ENCODE assay signal across 8 cellular contexts in genomic region chr17:36089888-36090836, GRCh38. TPM values are rescaled to one million over a fixed set of nuclear protein-coding genes. Genes with fewer than 3 reads are reported as not detected.
DNase-seq lines count a peak whose midpoint lies in the region; ATAC-seq and TF ChIP-seq lines count a peak whose summit lies in the region.

TSS of gene CCL3 (minus strand) at chr17:36090143. CDS start at chr17:36090058, 85 bp downstream.

- peak within 1 kb of the TSS in 1 of 12 donors; percentile 38 for H3K4me3 ChIP-seq in heart left ventricle
- H3K4me3 ChIP-seq in left ventricle myocardium inferior = no peak within 1 kb of the TSS
- peak within 1 kb of the TSS in 1 of 2 experiments; percentile 37 for H3K4me3 ChIP-seq in mesenchymal stem cell (ENCODE audit: insufficient read depth in 1 of 2, low read depth in 1 of 2, low read length in 2 of 2)
- H3K4me3 ChIP-seq in H7 (ENCODE audit: insufficient read depth, low read depth, low read length) = no peak within 1 kb of the TSS

- no peaks in the 10 kb centered on the region for H3K9me3 Mint-ChIP-seq in progenitor cell of endocrine pancreas (ENCODE audit: low read depth)

- H3K4ac ChIP-seq in mesenchymal stem cell (ENCODE audit: low read depth in 1 of 2, low read length in 2 of 2) = no peak within 1 kb of the TSS

- no peak within 1 kb of the TSS for H3K4me3 Mint-ChIP-seq in progenitor cell of endocrine pancreas (ENCODE audit: low read depth)

- no peak within 1 kb of the TSS for H2BK5ac ChIP-seq in mesenchymal stem cell (ENCODE audit: low read depth, low read length, poor library complexity, severe bottlenecking)

- H3K9me3 ChIP-seq in heart left ventricle (no peaks in the 10 kb centered on the region), left ventricle myocardium inferior (replicated peaks) (no peaks in the 10 kb centered on the region), mesenchymal stem cell (ENCODE audit: control insufficient read depth, low read length) (no peaks in the 10 kb centered on the region)

- peaks cover 0 to 44% (median 0%) of the 10 kb centered on the region in 12 donors for H3K4me1 ChIP-seq in heart left ventricle
- H3K4me1 ChIP-seq in left ventricle myocardium inferior = no peaks in the 10 kb centered on the region
- no peaks in the 10 kb centered on the region for H3K4me1 ChIP-seq in mesenchymal stem cell (ENCODE audit: control insufficient read depth, insufficient read depth, low read depth, low read length)

- H3K14ac ChIP-seq in mesenchymal stem cell (ENCODE audit: low read length in 2 of 2) = no peak within 1 kb of the TSS

- H3K4me1 Mint-ChIP-seq in progenitor cell of endocrine pancreas (ENCODE audit: low read depth) = peaks cover 22% of the 10 kb centered on the region

- H3K27me3 Mint-ChIP-seq in progenitor cell of endocrine pancreas = peaks cover 9% of the 10 kb centered on the region

- H2BK120ac ChIP-seq in mesenchymal stem cell (ENCODE audit: low read depth, low read length) = no peak within 1 kb of the TSS

- H3K18ac ChIP-seq in mesenchymal stem cell (ENCODE audit: low read depth in 1 of 2, low read length in 2 of 2) = no peak within 1 kb of the TSS

- no peak within 1 kb of the TSS for H3K4me2 ChIP-seq in mesenchymal stem cell (ENCODE audit: low read length, poor library complexity, severe bottlenecking)

- H4K91ac ChIP-seq in mesenchymal stem cell (ENCODE audit: low read length) = no peak within 1 kb of the TSS

- TF ChIP-seq CTCF in heart left ventricle (IDR thresholded peaks at IDR 0.05) (no peak), left ventricle myocardium inferior (IDR thresholded peaks at IDR 0.05; ENCODE audit: borderline replicate concordance) (no peak), progenitor cell of endocrine pancreas (IDR thresholded peaks at IDR 0.05; ENCODE audit: unreplicated experiment) (no peak)

- H4K8ac ChIP-seq in mesenchymal stem cell (ENCODE audit: low read length) = no peak within 1 kb of the TSS

- 66 to 78% (median 70%) methylated on average over 9 of the region's 9 CpGs for WGBS in heart left ventricle, 4 donors
- whole genome bisulfite sequencing in mesenchymal stem cell = 63% methylated on average over 9 of the region's 9 CpGs

- H2AFZ ChIP-seq in mesenchymal stem cell (ENCODE audit: low read depth, low read length) = no peak within 1 kb of the TSS

- TF ChIP-seq POLR2A in heart left ventricle (IDR thresholded peaks at IDR 0.05) = no peak

- no peaks in the 10 kb centered on the region for H3K36me3 Mint-ChIP-seq in progenitor cell of endocrine pancreas (ENCODE audit: insufficient read depth)

- no peaks in the 10 kb centered on the region for H3K79me1 ChIP-seq in mesenchymal stem cell (replicated peaks; ENCODE audit: low read length, poor library complexity, severe bottlenecking)

- H3K27ac Mint-ChIP-seq in progenitor cell of endocrine pancreas = no peak within 1 kb of the TSS

- no peak within 1 kb of the TSS for H2BK15ac ChIP-seq in mesenchymal stem cell (ENCODE audit: low read depth, poor library complexity, severe bottlenecking)

- H3K36me3 ChIP-seq in heart left ventricle (no peaks in the 10 kb centered on the region), left ventricle myocardium inferior (no peaks in the 10 kb centered on the region), mesenchymal stem cell (ENCODE audit: control insufficient read depth in 1 of 2, insufficient read depth in 2 of 2, low read depth in 1 of 2, low read length in 2 of 2) (no peaks in the 10 kb centered on the region), H7 (replicated peaks; ENCODE audit: control insufficient read depth, insufficient read depth, low read length) (no peaks in the 10 kb centered on the region)

- peak within 1 kb of the TSS in 2 of 12 donors; percentile 8 to 69 for H3K27ac ChIP-seq in heart left ventricle
- H3K27ac ChIP-seq in left ventricle myocardium inferior (replicated peaks) = no peak within 1 kb of the TSS
- no peak within 1 kb of the TSS for H3K27ac ChIP-seq in mesenchymal stem cell (ENCODE audit: low read length, poor library complexity, severe bottlenecking)

- H3K9ac ChIP-seq in mesenchymal stem cell (ENCODE audit: low read length) = peak within 1 kb of the TSS; percentile 59

- H3K27me3 ChIP-seq in heart left ventricle = peaks cover 0 to 8% (median 0%) of the 10 kb centered on the region in 9 donors
- peaks cover 40% of the 10 kb centered on the region for H3K27me3 ChIP-seq in left ventricle myocardium inferior (ENCODE audit: low read depth)
- H3K27me3 ChIP-seq in mesenchymal stem cell (ENCODE audit: control insufficient read depth in 1 of 2, insufficient read depth in 1 of 2, low read length in 2 of 2) = peaks cover 0 to 4% of the 10 kb centered on the region in 2 experiments
- H3K27me3 ChIP-seq in H7 (ENCODE audit: control insufficient read depth, insufficient read depth, low read length) = no peaks in the 10 kb centered on the region

- DNase-seq in heart left ventricle (peak in 2 of 5 donors; percentile 30 to 38), left ventricle myocardium inferior (no peak), mesenchymal stem cell (no peak), H7 (no peak), progenitor cell of endocrine pancreas (ENCODE audit: low spot score, unreplicated experiment) (no peak)

- no peak within 1 kb of the TSS for H2AK5ac ChIP-seq in mesenchymal stem cell (ENCODE audit: low read length, severe bottlenecking)

- peak; percentile 19 to 82 (median 72) for ATAC-seq in heart left ventricle
- ATAC-seq in HG03025 (IDR thresholded peaks at IDR 0.05; ENCODE audit: low FRiP score, unreplicated experiment) = peak; percentile 71
- ATAC-seq in SK-N-SH treated with all-trans-retinoic acid at 6 μM for 48 hours = no peak

- H3K23ac ChIP-seq in mesenchymal stem cell (ENCODE audit: low read length in 2 of 2) = no peak within 1 kb of the TSS

- no peak within 1 kb of the TSS for H2BK12ac ChIP-seq in mesenchymal stem cell (ENCODE audit: low read length in 2 of 2)

- intact Hi-C loops in heart left ventricle (cut with DNase I) (no loop called here), left ventricle myocardium inferior (cut with micrococcal nuclease) (loop anchor here (10.0 kb wide), 1 partner anchor 45 kb away; no protein-coding TSS in a partner anchor)
- intact Hi-C loops in T-helper 1 cell treated with Interleukin-12 subunit alpha and Interleukin-12 subunit beta and Interleukin-4 antibody, amounts not matched to agents 30 ng/mL and 1 ng/mL, for 36 hours (cut with micrococcal nuclease) = loop anchor here (1.0 to 10.0 kb wide), 3 partner anchors 8 to 195 kb away; no protein-coding TSS in a partner anchor

TF ChIP-seq in SK-N-SH treated with all-trans-retinoic acid at 6 μM for 48 hours, 23 proteins besides CTCF, POLR2A, EP300 and RAD21:
- no peak for TF ChIP-seq ZNF70 (CRISPR knock-in tag; IDR thresholded peaks at IDR 0.05)
- no peak for TF ChIP-seq ZC3H10 (CRISPR knock-in tag; IDR thresholded peaks at IDR 0.05)
- no peak for TF ChIP-seq PPARA (CRISPR knock-in tag; IDR thresholded peaks at IDR 0.05; ENCODE audit: borderline replicate concordance)
- no peak for TF ChIP-seq SNAI2 (CRISPR knock-in tag; IDR thresholded peaks at IDR 0.05)
- TF ChIP-seq BACH2 (CRISPR knock-in tag; IDR thresholded peaks at IDR 0.05; ENCODE audit: borderline replicate concordance) = no peak
- TF ChIP-seq, protein P1, sequence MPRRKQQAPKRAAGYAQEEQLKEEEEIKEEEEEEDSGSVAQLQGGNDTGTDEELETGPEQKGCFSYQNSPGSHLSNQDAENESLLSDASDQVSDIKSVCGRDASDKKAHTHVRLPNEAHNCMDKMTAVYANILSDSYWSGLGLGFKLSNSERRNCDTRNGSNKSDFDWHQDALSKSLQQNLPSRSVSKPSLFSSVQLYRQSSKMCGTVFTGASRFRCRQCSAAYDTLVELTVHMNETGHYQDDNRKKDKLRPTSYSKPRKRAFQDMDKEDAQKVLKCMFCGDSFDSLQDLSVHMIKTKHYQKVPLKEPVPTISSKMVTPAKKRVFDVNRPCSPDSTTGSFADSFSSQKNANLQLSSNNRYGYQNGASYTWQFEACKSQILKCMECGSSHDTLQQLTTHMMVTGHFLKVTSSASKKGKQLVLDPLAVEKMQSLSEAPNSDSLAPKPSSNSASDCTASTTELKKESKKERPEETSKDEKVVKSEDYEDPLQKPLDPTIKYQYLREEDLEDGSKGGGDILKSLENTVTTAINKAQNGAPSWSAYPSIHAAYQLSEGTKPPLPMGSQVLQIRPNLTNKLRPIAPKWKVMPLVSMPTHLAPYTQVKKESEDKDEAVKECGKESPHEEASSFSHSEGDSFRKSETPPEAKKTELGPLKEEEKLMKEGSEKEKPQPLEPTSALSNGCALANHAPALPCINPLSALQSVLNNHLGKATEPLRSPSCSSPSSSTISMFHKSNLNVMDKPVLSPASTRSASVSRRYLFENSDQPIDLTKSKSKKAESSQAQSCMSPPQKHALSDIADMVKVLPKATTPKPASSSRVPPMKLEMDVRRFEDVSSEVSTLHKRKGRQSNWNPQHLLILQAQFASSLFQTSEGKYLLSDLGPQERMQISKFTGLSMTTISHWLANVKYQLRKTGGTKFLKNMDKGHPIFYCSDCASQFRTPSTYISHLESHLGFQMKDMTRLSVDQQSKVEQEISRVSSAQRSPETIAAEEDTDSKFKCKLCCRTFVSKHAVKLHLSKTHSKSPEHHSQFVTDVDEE (CRISPR knock-in tag; IDR thresholded peaks at IDR 0.05) = no peak
TF ChIP-seq in SK-N-SH treated with all-trans-retinoic acid at 6 μM for 48 hours: peak in this region for 0.

RNA-seq across cellular contexts. Expression of gene CCL3, which starts in this region (rescaled TPM):
- 10 to 100 TPM in 1 of 9 donors, 1 to 10 TPM in 1, under 1 TPM in 4, not detected in 3; 0.21 to 22.5 (median 0.65) TPM for total RNA-seq in heart left ventricle
- under 1 TPM; 0.30 to 0.61 TPM for polyA plus RNA-seq in heart left ventricle
- not detected for total RNA-seq in left ventricle myocardium inferior
- 114 and 123 TPM in 2 replicates for total RNA-seq in T-helper 1 cell treated with Interleukin-12 subunit alpha and Interleukin-12 subunit beta and Interleukin-4 antibody, amounts not matched to agents 30 ng/mL and 1 ng/mL, for 36 hours
- not detected for polyA plus RNA-seq in mesenchymal stem cell (2013, experiment 1 of 2)
- not detected for polyA plus RNA-seq in mesenchymal stem cell (2013, experiment 2 of 2)
- not detected in 2 replicates for total RNA-seq in H7 (2014; rRNA removed; shearing (Covaris generic))
- total RNA-seq in progenitor cell of endocrine pancreas = not detected in 2 replicates

Comparison
In these comparisons a context has a peak if more than half of its experiments do, and no peak if none do; other contexts are left out.
1. intact Hi-C loops: an anchor here in left ventricle myocardium inferior (10.0 kb wide) and T-helper 1 cell treated with Interleukin-12 subunit alpha and Interleukin-12 subunit beta and Interleukin-4 antibody, amounts not matched to agents 30 ng/mL and 1 ng/mL, for 36 hours (1.0 to 10.0 kb wide); none called in heart left ventricle.